ENCODE assay signal across 13 cellular contexts in the genomic region with DNA sequence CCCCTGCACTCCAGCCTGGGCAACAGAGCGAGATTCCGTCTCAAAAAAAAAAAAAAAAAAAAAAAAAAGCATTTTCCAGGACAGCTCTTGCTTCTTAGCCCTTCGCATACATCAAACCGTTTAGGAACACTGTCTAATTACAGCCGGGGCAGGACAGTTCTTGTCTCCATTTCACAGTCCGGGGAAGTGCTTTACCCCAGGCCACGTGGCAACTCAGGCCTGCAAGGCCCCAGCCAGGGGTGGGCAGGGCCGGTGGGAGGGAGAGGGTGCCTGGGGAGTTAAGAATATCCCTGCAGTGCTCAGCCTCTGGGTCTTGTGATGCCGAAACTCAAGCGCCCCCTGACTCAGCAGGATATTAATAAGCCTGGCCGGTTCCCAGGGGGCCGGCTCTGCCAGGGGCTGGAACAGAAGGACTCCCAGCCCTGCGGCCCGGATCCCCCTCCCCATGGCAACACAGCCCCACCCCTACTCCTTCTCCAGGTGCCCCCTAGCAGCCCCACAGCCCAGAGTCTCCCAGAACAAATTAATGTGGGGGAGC. TPM values are rescaled to one million over a fixed set of nuclear protein-coding genes. Genes with fewer than 3 reads are reported as not detected.
A peak's percentile ranks its signal among the peaks of the same experiment; 100 is the strongest.
DNase-seq lines count a peak whose midpoint lies in the region; ATAC-seq and TF ChIP-seq lines count a peak whose summit lies in the region.
"Had no signal": no experiment of that assay in that cellular context is flagged by ENCODE, and none has a peak within 500 bp of the region (broad histone marks: within the 10 kb centered on the region; RNA-seq: fewer than 3 reads in every experiment).

No MANE protein-coding gene starts in this region.

- CTCF ChIA-PET in HEK293T (lab: Yijun Ruan, JAX), result interaction anchor here (0.6 to 0.7 kb wide), 3 partner anchors 11 to 79 kb away, joined by 3 to 4 read pairs (median 3); no protein-coding TSS in a partner anchor

- no peaks in the 10 kb centered on the region for H3K9me3 Mint-ChIP-seq in HFFc6
- H3K9me3 Mint-ChIP-seq in T-helper 2 cell treated with Interferon-gamma antibody and Interleukin-4, amounts not matched to agents 5 μg/mL and 100 μg/mL, for 36 hours, result no peaks in the 10 kb centered on the region

- peaks cover 0 to 41% (median 19%) of the 10 kb centered on the region in 9 donors for H3K4me1 ChIP-seq in heart right ventricle
- H3K4me1 ChIP-seq: breast epithelium, Peyer's patch had no signal

- H3K36me3 Mint-ChIP-seq in HFFc6 (ENCODE audit: low read depth), result no peaks in the 10 kb centered on the region
- H3K36me3 Mint-ChIP-seq in T-helper 2 cell treated with Interferon-gamma antibody and Interleukin-4, amounts not matched to agents 5 μg/mL and 100 μg/mL, for 36 hours (ENCODE audit: low read depth), result no peaks in the 10 kb centered on the region

- no peaks in the 10 kb centered on the region for H3K36me3 ChIP-seq in WERI-Rb-1
- no peaks in the 10 kb centered on the region for H3K36me3 ChIP-seq in heart right ventricle
- H3K36me3 ChIP-seq: breast epithelium, Peyer's patch had no signal

- H3K27ac ChIP-seq in WERI-Rb-1 (no peak overlapping the region), heart right ventricle (peak overlapping the region; percentile 46 to 89 (median 78))
- H3K27ac ChIP-seq: breast epithelium, Peyer's patch had no signal

- H3K27ac Mint-ChIP-seq in HFFc6, result no peak overlapping the region
- H3K27ac Mint-ChIP-seq in T-helper 2 cell treated with Interferon-gamma antibody and Interleukin-4, amounts not matched to agents 5 μg/mL and 100 μg/mL, for 36 hours, result no peak overlapping the region

- ATAC-seq in heart right ventricle (peak; percentile 79 to 94 (median 90)), sciatic nerve (peak; percentile 55), GM21737 (IDR thresholded peaks at IDR 0.05; ENCODE audit: unreplicated experiment) (no peak)

- POLR2A ChIA-PET in HEK293T (lab: Yijun Ruan, JAX), result interaction anchor here (1.4 kb wide), 1 partner anchor 210 kb away, joined by 3 read pairs; no protein-coding TSS in a partner anchor

- WGBS in heart right ventricle, 2 donors, result 13 to 23% methylated on average over 14 of the region's 14 CpGs

- no peak overlapping the region for H3K4me3 ChIP-seq in WERI-Rb-1 (ENCODE audit: low read depth, low read length)
- no peak overlapping the region for H3K4me3 ChIP-seq in heart right ventricle
- H3K4me3 ChIP-seq: breast epithelium, Peyer's patch had no signal

- intact Hi-C loops in heart right ventricle (cut with DNase I), result loop anchor here (2.0 to 10.0 kb wide), 12 partner anchors 36 to 280 kb away; a partner anchor contains a TSS
- intact Hi-C loops in sciatic nerve (cut with DNase I), result loop anchor here (10.0 kb wide), 1 partner anchor 160 kb away; no protein-coding TSS in a partner anchor

- no peaks in the 10 kb centered on the region; the same call in 1 of the 2 replicates for H3K4me1 Mint-ChIP-seq in HFFc6 (ENCODE audit: low read depth)
- H3K4me1 Mint-ChIP-seq in T-helper 2 cell treated with Interferon-gamma antibody and Interleukin-4, amounts not matched to agents 5 μg/mL and 100 μg/mL, for 36 hours (ENCODE audit: low read depth), result peaks cover 4% of the 10 kb centered on the region

- no peaks in the 10 kb centered on the region for H3K9me3 ChIP-seq in WERI-Rb-1 (ENCODE audit: severe bottlenecking)
- H3K9me3 ChIP-seq in heart right ventricle, result no peaks in the 10 kb centered on the region
- H3K9me3 ChIP-seq: breast epithelium, Peyer's patch had no signal

- no peak for TF ChIP-seq CTCF in WERI-Rb-1 (IDR thresholded peaks at IDR 0.05; ENCODE audit: low read depth, low read length)
- TF ChIP-seq CTCF in heart right ventricle (IDR thresholded peaks at IDR 0.05), result no peak
- TF ChIP-seq CTCF in HFFc6 (IDR thresholded peaks at IDR 0.05), result no peak

- H3K27me3 ChIP-seq in WERI-Rb-1 (ENCODE audit: insufficient read depth, low read depth, severe bottlenecking) (no peaks in the 10 kb centered on the region), heart right ventricle (no peaks in the 10 kb centered on the region)
- H3K27me3 ChIP-seq: breast epithelium, Peyer's patch had no signal

- DNase-seq in HEK293T (ENCODE audit: extremely low spot score) (no peak), WERI-Rb-1 (peak; percentile 50), heart right ventricle (peak; percentile 74 to 85), sciatic nerve (ENCODE audit: low spot score) (peak; percentile 59), HFFc6 (no peak), KG1 (lab: John Stamatoyannopoulos, UW) (no peak)
- no peak for DNase-seq in T-helper 2 cell treated with Interferon-gamma antibody and Interleukin-4, amounts not matched to agents 5 μg/mL and 100 μg/mL, for 36 hours (ENCODE audit: low spot score)
- DNase-seq: COR-L47, foreskin melanocyte, NCI-H1417, Peyer's patch had no signal

- H3K4me3 Mint-ChIP-seq in HFFc6, result no peak overlapping the region
- H3K4me3 Mint-ChIP-seq in T-helper 2 cell treated with Interferon-gamma antibody and Interleukin-4, amounts not matched to agents 5 μg/mL and 100 μg/mL, for 36 hours, result no peak overlapping the region

- H3K27me3 Mint-ChIP-seq in HFFc6 (ENCODE audit: insufficient read depth), result peaks cover 8% of the 10 kb centered on the region; the same call in 1 of the 2 replicates
- H3K27me3 Mint-ChIP-seq in T-helper 2 cell treated with Interferon-gamma antibody and Interleukin-4, amounts not matched to agents 5 μg/mL and 100 μg/mL, for 36 hours (ENCODE audit: low read depth), result peaks cover 3% of the 10 kb centered on the region

TF ChIP-seq in HEK293T, 16 proteins besides CTCF, POLR2A, EP300 and RAD21:
- no peak for TF ChIP-seq ELF4 (IDR thresholded peaks at IDR 0.05)
- TF ChIP-seq, protein P1, sequence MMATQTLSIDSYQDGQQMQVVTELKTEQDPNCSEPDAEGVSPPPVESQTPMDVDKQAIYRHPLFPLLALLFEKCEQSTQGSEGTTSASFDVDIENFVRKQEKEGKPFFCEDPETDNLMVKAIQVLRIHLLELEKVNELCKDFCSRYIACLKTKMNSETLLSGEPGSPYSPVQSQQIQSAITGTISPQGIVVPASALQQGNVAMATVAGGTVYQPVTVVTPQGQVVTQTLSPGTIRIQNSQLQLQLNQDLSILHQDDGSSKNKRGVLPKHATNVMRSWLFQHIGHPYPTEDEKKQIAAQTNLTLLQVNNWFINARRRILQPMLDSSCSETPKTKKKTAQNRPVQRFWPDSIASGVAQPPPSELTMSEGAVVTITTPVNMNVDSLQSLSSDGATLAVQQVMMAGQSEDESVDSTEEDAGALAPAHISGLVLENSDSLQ (IDR thresholded peaks at IDR 0.05), result no peak
- TF ChIP-seq SUZ12 (IDR thresholded peaks at IDR 0.05), result no peak
- TF ChIP-seq ZNF384 (IDR thresholded peaks at IDR 0.05), result peak; percentile 62
- TF ChIP-seq L3MBTL2 (conservative IDR thresholded peaks at IDR 0.05), result 0 out of 2 replicates have a peak, but pooled peaks have one; percentile 27

RNA-seq across cellular contexts. Expression of a gene that starts 45.1 kb away (rescaled TPM):
- total RNA-seq in heart right ventricle, result 100 to 1,000 TPM in 5 of 10 donors, 10 to 100 TPM in 5; 76.1 to 140 (median 102) TPM
- 100 to 1,000 TPM in 1 of 2 donors, 10 to 100 TPM in 1; 42.6 to 129 TPM for polyA plus RNA-seq in heart right ventricle
- 8.6 TPM for total RNA-seq in sciatic nerve
- total RNA-seq in HFFc6 (2021; fragmentation: NEBNext Ultra II Directional; extraction: Animal tissue kit (Norgen Biotek cat#: 25700)), result 10 to 100 TPM in 1 of 6 experiments, 1 to 10 TPM in 5; 1.2 to 10.2 (median 1.9) TPM

RNA-seq across cellular contexts. Expression of a gene that starts 58.3 kb away (rescaled TPM):
- 10 to 100 TPM; 21.0 to 53.1 (median 32.3) TPM for total RNA-seq in heart right ventricle
- polyA plus RNA-seq in heart right ventricle, result 10 to 100 TPM in 1 of 2 donors, 1 to 10 TPM in 1; 7.0 to 27.3 TPM
- total RNA-seq in sciatic nerve, result 4.2 TPM
- under 1 TPM; 0.11 to 0.83 (median 0.34) TPM for total RNA-seq in HFFc6 (2021; fragmentation: NEBNext Ultra II Directional; extraction: Animal tissue kit (Norgen Biotek cat#: 25700))

RNA-seq across cellular contexts. Expression of a gene that starts 59.2 kb away (rescaled TPM):
- 100 to 1,000 TPM; 107 to 153 (median 132) TPM for total RNA-seq in heart right ventricle
- polyA plus RNA-seq in heart right ventricle, result 10 to 100 TPM; 26.4 to 77.1 TPM
- 252 TPM for total RNA-seq in sciatic nerve
- total RNA-seq in HFFc6 (2021; fragmentation: NEBNext Ultra II Directional; extraction: Animal tissue kit (Norgen Biotek cat#: 25700)), result 100 to 1,000 TPM; 130 to 173 (median 145) TPM

Comparison
In these comparisons a context has a peak if more than half of its experiments do, and no peak if none do; other contexts are left out.
1. DNase-seq: peak in WERI-Rb-1 (single experiment), heart right ventricle (2 of 2) and sciatic nerve (single experiment); none in HEK293T (single experiment), HFFc6 (single experiment), T-helper 2 cell treated with Interferon-gamma antibody and Interleukin-4, amounts not matched to agents 5 μg/mL and 100 μg/mL, for 36 hours (single experiment) and KG1 (single experiment).